Comparison of ENCODE assay signal across 18 cellular contexts in genomic region chr1:155454096-155454495, GRCh38.
A peak's percentile ranks its signal among the peaks of the same experiment; 100 is the strongest.
DNase-seq lines count a peak whose midpoint lies in the region; ATAC-seq and TF ChIP-seq lines count a peak whose summit lies in the region.
"Had no signal": no experiment of that assay in that cellular context is flagged by ENCODE, and none has a peak within 500 bp of the region (broad histone marks: within the 10 kb centered on the region; RNA-seq: fewer than 3 reads in every experiment).

No MANE protein-coding gene starts in this region.

- intact Hi-C loops in activated naive CD4-positive, alpha-beta T cell treated with anti-CD3 and anti-CD28 coated beads for 36 hours (cut with micrococcal nuclease): no loop called here

- H3K27me3 Mint-ChIP-seq in endodermal cell (ENCODE audit: insufficient read depth): no peaks in the 10 kb centered on the region
- no peaks in the 10 kb centered on the region for H3K27me3 Mint-ChIP-seq in nephron progenitor cell (ENCODE audit: low read depth, poor library complexity)
- no peaks in the 10 kb centered on the region for H3K27me3 Mint-ChIP-seq in activated naive CD4-positive, alpha-beta T cell treated with anti-CD3 and anti-CD28 coated beads for 36 hours (ENCODE audit: low read depth)

- peaks cover 10% of the 10 kb centered on the region for H3K36me3 ChIP-seq in endodermal cell (ENCODE audit: control insufficient read depth, insufficient read depth, low read length)

- no peak overlapping the region for H3K4me3 ChIP-seq in endodermal cell (ENCODE audit: low read length)
- H3K4me3 ChIP-seq: BLaER1 treated with 17β-estradiol and CSF1 and Interleukin-3, amounts not matched to agents 10 nM and 100 nM; K562; Peyer's patch had no signal

- H3K9me3 ChIP-seq in endodermal cell (ENCODE audit: control insufficient read depth, low read length): no peaks in the 10 kb centered on the region
- H3K9me3 ChIP-seq: BLaER1 treated with 17β-estradiol and CSF1 and Interleukin-3, amounts not matched to agents 10 nM and 100 nM; Peyer's patch had no signal

- DNase-seq in EL (peak; percentile 9), endodermal cell (no peak), nephron progenitor cell (no peak), D341Med (ENCODE audit: low spot score) (no peak)
- DNase-seq in stimulated activated CD4-positive, alpha-beta T cell treated with anti-CD3 and anti-CD28 coated beads, Interleukin-2, amount 100 ng/mL, for 24 hours: no peak
- DNase-seq in activated naive CD4-positive, alpha-beta T cell treated with anti-CD3 and anti-CD28 coated beads for 36 hours: no peak
- DNase-seq: DMS153, NCI-H1092, NCI-H187 treated with DMSO at 0.1 percent for 48 hours, NCI-H2171, NCI-H510A, Peyer's patch, SHP77 had no signal

- peaks cover 8% of the 10 kb centered on the region for H3K4me1 ChIP-seq in endodermal cell (ENCODE audit: control insufficient read depth, insufficient read depth, low read length)
- H3K4me1 ChIP-seq: Peyer's patch had no signal

- ATAC-seq in SK-N-SH treated with all-trans-retinoic acid at 6 μM for 48 hours (no peak), HG02870 (IDR thresholded peaks at IDR 0.05; ENCODE audit: unreplicated experiment) (no peak)
- ATAC-seq: K562 had no signal

- H3K4me1 Mint-ChIP-seq in endodermal cell (peaks cover 20% of the 10 kb centered on the region), nephron progenitor cell (no peaks in the 10 kb centered on the region)
- peaks cover 14% of the 10 kb centered on the region for H3K4me1 Mint-ChIP-seq in activated naive CD4-positive, alpha-beta T cell treated with anti-CD3 and anti-CD28 coated beads for 36 hours (ENCODE audit: low read depth)

- H3K27ac Mint-ChIP-seq in endodermal cell (peak overlapping the region; percentile 12), nephron progenitor cell (peak overlapping the region; percentile 30)
- H3K27ac Mint-ChIP-seq in activated naive CD4-positive, alpha-beta T cell treated with anti-CD3 and anti-CD28 coated beads for 36 hours: no peak overlapping the region

- TF ChIP-seq CTCF in endodermal cell (conservative IDR thresholded peaks at IDR 0.05) (no peak), nephron progenitor cell (IDR thresholded peaks at IDR 0.05) (no peak)

- H3K27me3 ChIP-seq in endodermal cell (ENCODE audit: control insufficient read depth, insufficient read depth, low read length, poor library complexity, severe bottlenecking): no peaks in the 10 kb centered on the region
- H3K27me3 ChIP-seq: BLaER1 treated with 17β-estradiol and CSF1 and Interleukin-3, amounts not matched to agents 10 nM and 100 nM; Peyer's patch had no signal

- WGBS in endodermal cell (ENCODE audit: insufficient coverage in 1 of 2, insufficient read length in 1 of 2), 2 experiments: 88 to 100% methylated on average over 1 of the region's 1 CpG

- CTCF ChIA-PET in activated naive CD4-positive, alpha-beta T cell treated with anti-CD3 and anti-CD28 coated beads for 36 hours (lab: Charles Lee): no interaction called here

- H3K9me3 Mint-ChIP-seq in endodermal cell (no peaks in the 10 kb centered on the region), nephron progenitor cell (peaks cover 7% of the 10 kb centered on the region)
- no peaks in the 10 kb centered on the region for H3K9me3 Mint-ChIP-seq in activated naive CD4-positive, alpha-beta T cell treated with anti-CD3 and anti-CD28 coated beads for 36 hours

- H3K27ac ChIP-seq in endodermal cell (ENCODE audit: low read depth, low read length): no peak overlapping the region
- H3K27ac ChIP-seq: BLaER1 treated with 17β-estradiol and CSF1 and Interleukin-3, amounts not matched to agents 10 nM and 100 nM; HL-60; Peyer's patch had no signal

- H3K36me3 Mint-ChIP-seq in endodermal cell (ENCODE audit: low read depth) (peaks cover 29% of the 10 kb centered on the region), nephron progenitor cell (ENCODE audit: low read depth) (peaks cover 49% of the 10 kb centered on the region)
- H3K36me3 Mint-ChIP-seq in activated naive CD4-positive, alpha-beta T cell treated with anti-CD3 and anti-CD28 coated beads for 36 hours (ENCODE audit: low read depth): peaks cover 15% of the 10 kb centered on the region

- no peak overlapping the region for H3K9ac ChIP-seq in endodermal cell (ENCODE audit: extremely low read depth, low read length, poor library complexity, severe bottlenecking)
- H3K9ac ChIP-seq: BLaER1 treated with 17β-estradiol and CSF1 and Interleukin-3, amounts not matched to agents 10 nM and 100 nM had no signal

- no peak overlapping the region for H3K4me3 Mint-ChIP-seq in endodermal cell
- H3K4me3 Mint-ChIP-seq in nephron progenitor cell: no peak overlapping the region
- H3K4me3 Mint-ChIP-seq in activated naive CD4-positive, alpha-beta T cell treated with anti-CD3 and anti-CD28 coated beads for 36 hours: no peak overlapping the region

TF ChIP-seq in SK-N-SH treated with all-trans-retinoic acid at 6 μM for 48 hours, 23 proteins besides CTCF, POLR2A, EP300 and RAD21:
- TF ChIP-seq ZFP3 (CRISPR knock-in tag; IDR thresholded peaks at IDR 0.05) (no peak), ARNTL (CRISPR knock-in tag; IDR thresholded peaks at IDR 0.05; ENCODE audit: borderline replicate concordance, low read depth) (no peak), ISL1 (CRISPR knock-in tag; IDR thresholded peaks at IDR 0.05) (peak; percentile 62; the same call in 1 of the 2 replicates), TCF4 (CRISPR knock-in tag; IDR thresholded peaks at IDR 0.05; ENCODE audit: borderline replicate concordance) (no peak), ZC3H10 (CRISPR knock-in tag; IDR thresholded peaks at IDR 0.05) (no peak)
- TF ChIP-seq, protein P1, sequence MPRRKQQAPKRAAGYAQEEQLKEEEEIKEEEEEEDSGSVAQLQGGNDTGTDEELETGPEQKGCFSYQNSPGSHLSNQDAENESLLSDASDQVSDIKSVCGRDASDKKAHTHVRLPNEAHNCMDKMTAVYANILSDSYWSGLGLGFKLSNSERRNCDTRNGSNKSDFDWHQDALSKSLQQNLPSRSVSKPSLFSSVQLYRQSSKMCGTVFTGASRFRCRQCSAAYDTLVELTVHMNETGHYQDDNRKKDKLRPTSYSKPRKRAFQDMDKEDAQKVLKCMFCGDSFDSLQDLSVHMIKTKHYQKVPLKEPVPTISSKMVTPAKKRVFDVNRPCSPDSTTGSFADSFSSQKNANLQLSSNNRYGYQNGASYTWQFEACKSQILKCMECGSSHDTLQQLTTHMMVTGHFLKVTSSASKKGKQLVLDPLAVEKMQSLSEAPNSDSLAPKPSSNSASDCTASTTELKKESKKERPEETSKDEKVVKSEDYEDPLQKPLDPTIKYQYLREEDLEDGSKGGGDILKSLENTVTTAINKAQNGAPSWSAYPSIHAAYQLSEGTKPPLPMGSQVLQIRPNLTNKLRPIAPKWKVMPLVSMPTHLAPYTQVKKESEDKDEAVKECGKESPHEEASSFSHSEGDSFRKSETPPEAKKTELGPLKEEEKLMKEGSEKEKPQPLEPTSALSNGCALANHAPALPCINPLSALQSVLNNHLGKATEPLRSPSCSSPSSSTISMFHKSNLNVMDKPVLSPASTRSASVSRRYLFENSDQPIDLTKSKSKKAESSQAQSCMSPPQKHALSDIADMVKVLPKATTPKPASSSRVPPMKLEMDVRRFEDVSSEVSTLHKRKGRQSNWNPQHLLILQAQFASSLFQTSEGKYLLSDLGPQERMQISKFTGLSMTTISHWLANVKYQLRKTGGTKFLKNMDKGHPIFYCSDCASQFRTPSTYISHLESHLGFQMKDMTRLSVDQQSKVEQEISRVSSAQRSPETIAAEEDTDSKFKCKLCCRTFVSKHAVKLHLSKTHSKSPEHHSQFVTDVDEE (CRISPR knock-in tag; IDR thresholded peaks at IDR 0.05): no peak
- TF ChIP-seq, protein P2, sequence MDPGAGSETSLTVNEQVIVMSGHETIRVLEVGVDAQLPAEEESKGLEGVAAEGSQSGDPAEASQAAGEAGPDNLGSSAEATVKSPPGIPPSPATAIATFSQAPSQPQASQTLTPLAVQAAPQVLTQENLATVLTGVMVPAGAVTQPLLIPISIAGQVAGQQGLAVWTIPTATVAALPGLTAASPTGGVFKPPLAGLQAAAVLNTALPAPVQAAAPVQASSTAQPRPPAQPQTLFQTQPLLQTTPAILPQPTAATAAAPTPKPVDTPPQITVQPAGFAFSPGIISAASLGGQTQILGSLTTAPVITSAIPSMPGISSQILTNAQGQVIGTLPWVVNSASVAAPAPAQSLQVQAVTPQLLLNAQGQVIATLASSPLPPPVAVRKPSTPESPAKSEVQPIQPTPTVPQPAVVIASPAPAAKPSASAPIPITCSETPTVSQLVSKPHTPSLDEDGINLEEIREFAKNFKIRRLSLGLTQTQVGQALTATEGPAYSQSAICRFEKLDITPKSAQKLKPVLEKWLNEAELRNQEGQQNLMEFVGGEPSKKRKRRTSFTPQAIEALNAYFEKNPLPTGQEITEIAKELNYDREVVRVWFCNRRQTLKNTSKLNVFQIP (CRISPR knock-in tag; IDR thresholded peaks at IDR 0.05; ENCODE audit: borderline replicate concordance, low read depth): no peak
